Comparison of ENCODE assay signal across 14 cellular contexts in genomic region chr15:89409993-89410767, GRCh38.
"Had no signal": no experiment of that assay in that cellular context is flagged by ENCODE, and none has a peak within 500 bp of the region (broad histone marks: within the 10 kb centered on the region; RNA-seq: fewer than 3 reads in every experiment).

No MANE protein-coding gene starts in this region.

- H3K4me3 Mint-ChIP-seq: activated CD8-positive, alpha-beta T cell treated with anti-CD3 and anti-CD28 coated beads for 36 hours; nephron had no signal

- ATAC-seq: activated CD4-positive, CD25-positive, alpha-beta regulatory T cell treated with anti-CD3 and anti-CD28 coated beads, Interleukin-2, amount 50 U/mL, for 24 hours; activated CD8-positive, alpha-beta T cell treated with anti-CD3 and anti-CD28 coated beads for 36 hours; left lobe of liver; right cardiac atrium had no signal

- DNase-seq: activated CD8-positive, alpha-beta T cell treated with anti-CD3 and anti-CD28 coated beads for 36 hours; activated naive CD4-positive, alpha-beta T cell treated with Interleukin-2 at 50 U/mL for 16 hours; right cardiac atrium; stimulated activated CD4-positive, alpha-beta T cell treated with anti-CD3 and anti-CD28 coated beads, Interleukin-4, amount 100 ng/mL, for 1 hour; stimulated activated naive CD4-positive, alpha-beta T cell; SW 1271; uterus had no signal

- H3K4me3 ChIP-seq: prostate gland, uterus had no signal

- H3K9me3 Mint-ChIP-seq: activated CD8-positive, alpha-beta T cell treated with anti-CD3 and anti-CD28 coated beads for 36 hours; nephron had no signal

- H3K36me3 ChIP-seq: ascending aorta, prostate gland, tibial nerve, uterus had no signal

- H3K27ac ChIP-seq: ascending aorta, prostate gland, skin epidermis, tibial nerve, uterus had no signal

- H3K9me3 ChIP-seq: ascending aorta, prostate gland, tibial nerve, uterus had no signal

- H3K27ac Mint-ChIP-seq: activated CD8-positive, alpha-beta T cell treated with anti-CD3 and anti-CD28 coated beads for 36 hours; nephron had no signal
